1 cellular context compared by ENCODE assay signal in genomic region chr19:7348587-7349230, GRCh38.
A peak's percentile ranks its signal among the peaks of the same experiment; 100 is the strongest.
TF ChIP-seq lines count a peak whose summit lies in the region.

Gene ARHGEF18 (plus strand): TSS chr19:7348937. CDS start chr19:7362891, 13,954 bp downstream.

TF ChIP-seq in GM12878, 131 proteins besides CTCF, POLR2A, EP300 and RAD21 (continued from another document and continues in another):
- TF ChIP-seq RB1 (IDR thresholded peaks at IDR 0.05; ENCODE audit: borderline replicate concordance) (no peak), SUPT20H (IDR thresholded peaks at IDR 0.05; ENCODE audit: borderline replicate concordance, control insufficient read depth, low read depth, low read length) (no peak), BCL11A (IDR thresholded peaks at IDR 0.05; ENCODE audit: low read depth, low read length) (no peak; the same call in 1 of the 2 replicates), ZBED1 (IDR thresholded peaks at IDR 0.05; ENCODE audit: borderline replicate concordance) (no peak), GABPA (IDR thresholded peaks at IDR 0.05; ENCODE audit: low read depth) (no peak), SP1 (IDR thresholded peaks at IDR 0.05; ENCODE audit: low read depth, low read length) (no peak), JUND (IDR thresholded peaks at IDR 0.05; ENCODE audit: low read depth, low read length) (no peak), SRF (IDR thresholded peaks at IDR 0.05; ENCODE audit: low read depth in 2 of 2, low read length in 2 of 2) (0 out of 4 replicates have a peak, but pooled peaks of 1 of the 2 experiments have one; percentile 25), DPF2 (IDR thresholded peaks at IDR 0.05) (peak; percentile 65; the same call in 1 of the 2 replicates), MYB (IDR thresholded peaks at IDR 0.05; ENCODE audit: borderline replicate concordance, low read depth, low read length) (no peak), CHD4 (IDR thresholded peaks at IDR 0.05) (no peak), RFX5 (IDR thresholded peaks at IDR 0.05; ENCODE audit: low read depth, low read length) (no peak), ZNF687 (IDR thresholded peaks at IDR 0.05) (peak; percentile 77; the same call in 1 of the 2 replicates), NBN (IDR thresholded peaks at IDR 0.05) (peak; percentile 37; the same call in 1 of the 2 replicates), RBBP5 (conservative IDR thresholded peaks at IDR 0.05) (no peak), MXI1 (IDR thresholded peaks at IDR 0.05; ENCODE audit: low read depth, low read length) (no peak), KDM1A (IDR thresholded peaks at IDR 0.05; ENCODE audit: borderline replicate concordance) (no peak), TCF12 (IDR thresholded peaks at IDR 0.05; ENCODE audit: low read depth, low read length) (0 out of 2 replicates have a peak, but pooled peaks have one; percentile 63), NR2C1 (IDR thresholded peaks at IDR 0.05) (no peak), SUZ12 (IDR thresholded peaks at IDR 0.05; ENCODE audit: unreplicated experiment) (no peak), CREM (IDR thresholded peaks at IDR 0.05; ENCODE audit: low read depth) (peak; percentile 65), CBFB (IDR thresholded peaks at IDR 0.05; ENCODE audit: low read depth) (no peak), NFXL1 (IDR thresholded peaks at IDR 0.05; ENCODE audit: borderline replicate concordance) (no peak), STAT3 (IDR thresholded peaks at IDR 0.05; ENCODE audit: low read depth, low read length) (no peak), YBX1 (IDR thresholded peaks at IDR 0.05) (no peak), MTA2 (IDR thresholded peaks at IDR 0.05; ENCODE audit: low read depth) (0 out of 2 replicates have a peak, but pooled peaks have one; percentile 8), ZSCAN29 (IDR thresholded peaks at IDR 0.05) (no peak), WRNIP1 (IDR thresholded peaks at IDR 0.05; ENCODE audit: borderline replicate concordance, low read depth, low read length) (no peak), ZNF384 (IDR thresholded peaks at IDR 0.05; ENCODE audit: borderline replicate concordance, low read depth, low read length) (no peak), MTA3 (IDR thresholded peaks at IDR 0.05; ENCODE audit: borderline replicate concordance, low read length) (no peak), MLLT1 (IDR thresholded peaks at IDR 0.05) (0 out of 2 replicates have a peak, but pooled peaks have one; percentile 23), SKIL (IDR thresholded peaks at IDR 0.05; ENCODE audit: low read depth, poor library complexity, severe bottlenecking) (no peak), FOXK2 (IDR thresholded peaks at IDR 0.05) (no peak), POLR2AphosphoS5 (IDR thresholded peaks at IDR 0.05; ENCODE audit: low read length) (peak; percentile 30; the same call in 1 of the 2 replicates), E2F8 (IDR thresholded peaks at IDR 0.05; ENCODE audit: low read depth, partially characterized antibody) (no peak), GATAD2B (conservative IDR thresholded peaks at IDR 0.05; ENCODE audit: low read depth) (peak; percentile 73)
- TF ChIP-seq, protein P1, sequence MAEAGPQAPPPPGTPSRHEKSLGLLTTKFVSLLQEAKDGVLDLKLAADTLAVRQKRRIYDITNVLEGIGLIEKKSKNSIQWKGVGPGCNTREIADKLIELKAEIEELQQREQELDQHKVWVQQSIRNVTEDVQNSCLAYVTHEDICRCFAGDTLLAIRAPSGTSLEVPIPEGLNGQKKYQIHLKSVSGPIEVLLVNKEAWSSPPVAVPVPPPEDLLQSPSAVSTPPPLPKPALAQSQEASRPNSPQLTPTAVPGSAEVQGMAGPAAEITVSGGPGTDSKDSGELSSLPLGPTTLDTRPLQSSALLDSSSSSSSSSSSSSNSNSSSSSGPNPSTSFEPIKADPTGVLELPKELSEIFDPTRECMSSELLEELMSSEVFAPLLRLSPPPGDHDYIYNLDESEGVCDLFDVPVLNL (IDR thresholded peaks at IDR 0.05; ENCODE audit: low read depth, low read length) = no peak
- TF ChIP-seq, protein P2, sequence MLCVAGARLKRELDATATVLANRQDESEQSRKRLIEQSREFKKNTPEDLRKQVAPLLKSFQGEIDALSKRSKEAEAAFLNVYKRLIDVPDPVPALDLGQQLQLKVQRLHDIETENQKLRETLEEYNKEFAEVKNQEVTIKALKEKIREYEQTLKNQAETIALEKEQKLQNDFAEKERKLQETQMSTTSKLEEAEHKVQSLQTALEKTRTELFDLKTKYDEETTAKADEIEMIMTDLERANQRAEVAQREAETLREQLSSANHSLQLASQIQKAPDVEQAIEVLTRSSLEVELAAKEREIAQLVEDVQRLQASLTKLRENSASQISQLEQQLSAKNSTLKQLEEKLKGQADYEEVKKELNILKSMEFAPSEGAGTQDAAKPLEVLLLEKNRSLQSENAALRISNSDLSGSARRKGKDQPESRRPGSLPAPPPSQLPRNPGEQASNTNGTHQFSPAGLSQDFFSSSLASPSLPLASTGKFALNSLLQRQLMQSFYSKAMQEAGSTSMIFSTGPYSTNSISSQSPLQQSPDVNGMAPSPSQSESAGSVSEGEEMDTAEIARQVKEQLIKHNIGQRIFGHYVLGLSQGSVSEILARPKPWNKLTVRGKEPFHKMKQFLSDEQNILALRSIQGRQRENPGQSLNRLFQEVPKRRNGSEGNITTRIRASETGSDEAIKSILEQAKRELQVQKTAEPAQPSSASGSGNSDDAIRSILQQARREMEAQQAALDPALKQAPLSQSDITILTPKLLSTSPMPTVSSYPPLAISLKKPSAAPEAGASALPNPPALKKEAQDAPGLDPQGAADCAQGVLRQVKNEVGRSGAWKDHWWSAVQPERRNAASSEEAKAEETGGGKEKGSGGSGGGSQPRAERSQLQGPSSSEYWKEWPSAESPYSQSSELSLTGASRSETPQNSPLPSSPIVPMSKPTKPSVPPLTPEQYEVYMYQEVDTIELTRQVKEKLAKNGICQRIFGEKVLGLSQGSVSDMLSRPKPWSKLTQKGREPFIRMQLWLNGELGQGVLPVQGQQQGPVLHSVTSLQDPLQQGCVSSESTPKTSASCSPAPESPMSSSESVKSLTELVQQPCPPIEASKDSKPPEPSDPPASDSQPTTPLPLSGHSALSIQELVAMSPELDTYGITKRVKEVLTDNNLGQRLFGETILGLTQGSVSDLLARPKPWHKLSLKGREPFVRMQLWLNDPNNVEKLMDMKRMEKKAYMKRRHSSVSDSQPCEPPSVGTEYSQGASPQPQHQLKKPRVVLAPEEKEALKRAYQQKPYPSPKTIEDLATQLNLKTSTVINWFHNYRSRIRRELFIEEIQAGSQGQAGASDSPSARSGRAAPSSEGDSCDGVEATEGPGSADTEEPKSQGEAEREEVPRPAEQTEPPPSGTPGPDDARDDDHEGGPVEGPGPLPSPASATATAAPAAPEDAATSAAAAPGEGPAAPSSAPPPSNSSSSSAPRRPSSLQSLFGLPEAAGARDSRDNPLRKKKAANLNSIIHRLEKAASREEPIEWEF (IDR thresholded peaks at IDR 0.05; ENCODE audit: insufficient replicate concordance, low read depth, low read length) = no peak
- TF ChIP-seq, protein P3, sequence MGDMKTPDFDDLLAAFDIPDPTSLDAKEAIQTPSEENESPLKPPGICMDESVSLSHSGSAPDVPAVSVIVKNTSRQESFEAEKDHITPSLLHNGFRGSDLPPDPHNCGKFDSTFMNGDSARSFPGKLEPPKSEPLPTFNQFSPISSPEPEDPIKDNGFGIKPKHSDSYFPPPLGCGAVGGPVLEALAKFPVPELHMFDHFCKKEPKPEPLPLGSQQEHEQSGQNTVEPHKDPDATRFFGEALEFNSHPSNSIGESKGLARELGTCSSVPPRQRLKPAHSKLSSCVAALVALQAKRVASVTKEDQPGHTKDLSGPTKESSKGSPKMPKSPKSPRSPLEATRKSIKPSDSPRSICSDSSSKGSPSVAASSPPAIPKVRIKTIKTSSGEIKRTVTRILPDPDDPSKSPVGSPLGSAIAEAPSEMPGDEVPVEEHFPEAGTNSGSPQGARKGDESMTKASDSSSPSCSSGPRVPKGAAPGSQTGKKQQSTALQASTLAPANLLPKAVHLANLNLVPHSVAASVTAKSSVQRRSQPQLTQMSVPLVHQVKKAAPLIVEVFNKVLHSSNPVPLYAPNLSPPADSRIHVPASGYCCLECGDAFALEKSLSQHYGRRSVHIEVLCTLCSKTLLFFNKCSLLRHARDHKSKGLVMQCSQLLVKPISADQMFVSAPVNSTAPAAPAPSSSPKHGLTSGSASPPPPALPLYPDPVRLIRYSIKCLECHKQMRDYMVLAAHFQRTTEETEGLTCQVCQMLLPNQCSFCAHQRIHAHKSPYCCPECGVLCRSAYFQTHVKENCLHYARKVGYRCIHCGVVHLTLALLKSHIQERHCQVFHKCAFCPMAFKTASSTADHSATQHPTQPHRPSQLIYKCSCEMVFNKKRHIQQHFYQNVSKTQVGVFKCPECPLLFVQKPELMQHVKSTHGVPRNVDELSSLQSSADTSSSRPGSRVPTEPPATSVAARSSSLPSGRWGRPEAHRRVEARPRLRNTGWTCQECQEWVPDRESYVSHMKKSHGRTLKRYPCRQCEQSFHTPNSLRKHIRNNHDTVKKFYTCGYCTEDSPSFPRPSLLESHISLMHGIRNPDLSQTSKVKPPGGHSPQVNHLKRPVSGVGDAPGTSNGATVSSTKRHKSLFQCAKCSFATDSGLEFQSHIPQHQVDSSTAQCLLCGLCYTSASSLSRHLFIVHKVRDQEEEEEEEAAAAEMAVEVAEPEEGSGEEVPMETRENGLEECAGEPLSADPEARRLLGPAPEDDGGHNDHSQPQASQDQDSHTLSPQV (IDR thresholded peaks at IDR 0.05) = no peak
